28 cellular contexts compared by ENCODE assay signal in the genomic region with DNA sequence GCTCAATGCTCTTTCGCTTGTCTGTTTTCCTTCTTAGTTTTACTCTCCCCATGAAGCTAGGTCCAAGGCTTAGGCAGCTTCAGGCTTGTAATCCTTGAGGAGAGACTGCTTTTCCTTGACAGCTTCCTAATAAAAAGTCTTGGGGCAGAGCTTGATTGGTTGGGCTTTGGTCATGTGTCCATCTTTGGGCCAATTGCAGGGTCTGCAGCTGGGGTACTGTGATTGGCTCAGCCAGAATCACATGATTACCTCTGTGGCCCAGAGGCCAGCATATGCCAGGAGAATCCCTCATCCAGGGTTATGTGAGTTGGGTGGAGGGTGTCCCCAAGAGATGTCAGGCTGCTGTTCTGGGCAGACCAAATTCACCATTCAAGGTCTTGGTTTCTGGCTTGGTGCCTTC. TPM values are rescaled to one million over a fixed set of nuclear protein-coding genes. Genes with fewer than 3 reads are reported as not detected.
"Had no signal": no experiment of that assay in that cellular context is flagged by ENCODE, and none has a peak within 500 bp of the region (broad histone marks: within the 10 kb centered on the region; RNA-seq: fewer than 3 reads in every experiment).

No MANE protein-coding gene starts in this region.

- H3K27ac ChIP-seq: brain microvascular endothelial cell, cardiac muscle cell, SK-N-MC had no signal

- H3K36me3 ChIP-seq: brain microvascular endothelial cell, cardiac muscle cell had no signal

- DNase-seq: activated CD4-positive, alpha-beta T cell treated with anti-CD3 and anti-CD28 coated beads for 48 hours; activated CD4-positive, alpha-beta T cell treated with anti-CD3 and anti-CD28 coated beads, Interleukin-2, amount 50 U/mL, for 4 hours; activated CD4-positive, CD25-positive, alpha-beta regulatory T cell treated with anti-CD3 and anti-CD28 coated beads, Interleukin-2, amount 50 U/mL, for 72 hours; activated CD8-positive, alpha-beta memory T cell treated with anti-CD3 and anti-CD28 coated beads, Interleukin-2, amount 50 U/mL, for 48 hours; activated CD8-positive, alpha-beta T cell treated with anti-CD3 and anti-CD28 coated beads, Interleukin-2, amount 10 ng/mL, durations not matched to agents 7 days and 5 days; activated effector memory CD4-positive, alpha-beta T cell treated with Interleukin-2 at 50 U/mL for 16 hours; activated naive CD4-positive, alpha-beta T cell treated with Interleukin-2 at 50 U/mL for 16 hours; activated T-cell treated with anti-CD3 and anti-CD28 coated beads, Interleukin-2, amount 50 U/mL, for 1 hour; amygdala; brain microvascular endothelial cell; MM.1S; NCI-H1105; NCI-H1436; NCI-H187; NCI-H2081; NCI-H2171; NCI-H2227 treated with DMSO at 0.1 percent for 48 hours; NCI-H446 treated with DMSO at 0.1 percent for 48 hours; NCI-H524 treated with DMSO at 0.1 percent for 48 hours; NCI-H748 treated with DMSO at 0.1 percent for 48 hours; OCI-M1; RPMI8226; SW 1271 had no signal

- H3K4me3 ChIP-seq: cardiac muscle cell, SK-N-MC had no signal

- ATAC-seq: activated CD8-positive, alpha-beta T cell treated with anti-CD3 and anti-CD28 coated beads, Interleukin-2, amount 10 ng/mL, durations not matched to agents 7 days and 5 days; Panc1; Right ventricle myocardium inferior had no signal

RNA-seq across cellular contexts. Expression of a gene that starts 8.1 kb away (rescaled TPM):
- total RNA-seq: cardiac muscle cell had no signal
- polyA plus RNA-seq: cardiac muscle cell had no signal

RNA-seq across cellular contexts. Expression of a gene that starts 17.9 kb away (rescaled TPM):
- total RNA-seq: activated CD8-positive, alpha-beta T cell treated with anti-CD3 and anti-CD28 coated beads, Interleukin-2, amount 10 ng/mL, durations not matched to agents 7 days and 5 days; activated T-helper 1 cell treated with anti-CD3 and anti-CD28 coated beads, Interleukin-12 subunit alpha, Interleukin-12 subunit beta, Interleukin-2, Interleukin-4 antibody, amounts not matched to agents 30 ng/mL and 10 ng/mL and 1 ng/mL, durations not matched to agents 14 hours and 24 hours and 36 hours; cardiac muscle cell; Right ventricle myocardium inferior had no signal
- polyA plus RNA-seq: cardiac muscle cell had no signal

RNA-seq across cellular contexts. Expression of a gene that starts 25.2 kb away (rescaled TPM):
- total RNA-seq: activated CD8-positive, alpha-beta T cell treated with anti-CD3 and anti-CD28 coated beads, Interleukin-2, amount 10 ng/mL, durations not matched to agents 7 days and 5 days; activated T-helper 1 cell treated with anti-CD3 and anti-CD28 coated beads, Interleukin-12 subunit alpha, Interleukin-12 subunit beta, Interleukin-2, Interleukin-4 antibody, amounts not matched to agents 30 ng/mL and 10 ng/mL and 1 ng/mL, durations not matched to agents 14 hours and 24 hours and 36 hours; cardiac muscle cell; Right ventricle myocardium inferior had no signal

RNA-seq across cellular contexts. Expression of a gene that starts 39.3 kb away (rescaled TPM):
- total RNA-seq: activated CD8-positive, alpha-beta T cell treated with anti-CD3 and anti-CD28 coated beads, Interleukin-2, amount 10 ng/mL, durations not matched to agents 7 days and 5 days; activated T-helper 1 cell treated with anti-CD3 and anti-CD28 coated beads, Interleukin-12 subunit alpha, Interleukin-12 subunit beta, Interleukin-2, Interleukin-4 antibody, amounts not matched to agents 30 ng/mL and 10 ng/mL and 1 ng/mL, durations not matched to agents 14 hours and 24 hours and 36 hours; cardiac muscle cell; Right ventricle myocardium inferior had no signal
- polyA plus RNA-seq: cardiac muscle cell had no signal

RNA-seq across cellular contexts. Expression of a gene that starts 45.2 kb away (rescaled TPM):
- total RNA-seq: activated CD8-positive, alpha-beta T cell treated with anti-CD3 and anti-CD28 coated beads, Interleukin-2, amount 10 ng/mL, durations not matched to agents 7 days and 5 days; activated T-helper 1 cell treated with anti-CD3 and anti-CD28 coated beads, Interleukin-12 subunit alpha, Interleukin-12 subunit beta, Interleukin-2, Interleukin-4 antibody, amounts not matched to agents 30 ng/mL and 10 ng/mL and 1 ng/mL, durations not matched to agents 14 hours and 24 hours and 36 hours; cardiac muscle cell; Right ventricle myocardium inferior had no signal
- polyA plus RNA-seq: cardiac muscle cell had no signal
